2 cellular contexts compared by ENCODE assay signal in genomic region chr14:26645057-26645456, GRCh38. TPM values are rescaled to one million over a fixed set of nuclear protein-coding genes. Genes with fewer than 3 reads are reported as not detected.
"Had no signal": no experiment of that assay in that cellular context is flagged by ENCODE, and none has a peak within 500 bp of the region (broad histone marks: within the 10 kb centered on the region; RNA-seq: fewer than 3 reads in every experiment).

No MANE protein-coding gene starts in this region.

RNA-seq across cellular contexts. Expression of gene NOVA1, which starts 47.2 kb away (rescaled TPM):
- total RNA-seq: mammary epithelial cell had no signal
- polyA plus RNA-seq: keratinocyte, mammary epithelial cell had no signal
